In the genomic region with DNA sequence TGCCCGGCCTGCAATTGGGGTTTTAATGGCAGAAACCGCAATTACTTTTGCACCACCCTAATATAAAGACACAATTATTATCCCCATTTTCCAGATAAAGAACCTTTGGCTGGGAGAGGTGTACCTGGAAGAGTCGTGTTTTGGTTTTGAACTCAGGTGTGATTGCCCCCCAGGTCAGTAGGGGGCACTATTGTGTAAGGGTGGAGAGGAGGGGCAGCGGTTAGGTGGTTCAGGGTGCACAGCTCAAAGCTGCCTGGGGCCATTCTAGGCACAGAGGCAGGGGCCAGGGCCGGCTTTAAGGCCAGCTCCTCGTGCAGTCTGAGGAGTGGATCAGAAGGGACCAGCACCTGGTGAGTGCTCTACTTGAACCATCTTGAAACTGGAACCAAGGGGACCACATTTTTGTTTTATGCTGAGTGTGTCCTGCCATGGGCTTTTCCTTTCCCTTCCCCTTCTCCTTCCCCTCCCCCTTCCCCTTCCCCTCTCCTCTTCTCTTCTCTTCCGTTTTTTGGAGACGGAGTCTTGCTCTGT, we compare ENCODE assay signal across 1 cellular context.
TF ChIP-seq lines count a peak whose summit lies in the region.

No MANE protein-coding gene starts in this region.

TF ChIP-seq in H1, 55 proteins besides CTCF, POLR2A, EP300 and RAD21:
- TF ChIP-seq, protein P1, sequence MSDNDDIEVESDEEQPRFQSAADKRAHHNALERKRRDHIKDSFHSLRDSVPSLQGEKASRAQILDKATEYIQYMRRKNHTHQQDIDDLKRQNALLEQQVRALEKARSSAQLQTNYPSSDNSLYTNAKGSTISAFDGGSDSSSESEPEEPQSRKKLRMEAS (IDR thresholded peaks at IDR 0.05) = peak; percentile 31; the same call in 1 of the 2 replicates
- TF ChIP-seq YY1 (IDR thresholded peaks at IDR 0.05; ENCODE audit: low read depth, low read length) (peak; percentile 98), POU5F1 (IDR thresholded peaks at IDR 0.05; ENCODE audit: low read depth, low read length) (no peak), CREB1 (IDR thresholded peaks at IDR 0.05) (0 out of 2 replicates have a peak, but pooled peaks have one; percentile 20)
